8 cellular contexts compared by ENCODE assay signal in genomic region chr3:152301745-152302181, GRCh38. TPM values are rescaled to one million over a fixed set of nuclear protein-coding genes. Genes with fewer than 3 reads are reported as not detected.
DNase-seq lines count a peak whose midpoint lies in the region; ATAC-seq, FAIRE-seq and TF ChIP-seq lines count a peak whose summit lies in the region.

No MANE protein-coding gene starts in this region.

- peak overlapping the region; percentile 79 for H3K4me2 ChIP-seq in Karpas-422 (ENCODE audit: low read depth, low read length, poor library complexity, severe bottlenecking)

- H3K4me3 Mint-ChIP-seq in CD8-positive, alpha-beta T cell = peak overlapping the region; percentile 38

- WGBS in body of pancreas, 2 donors = 13 to 25% methylated on average over 3 of the region's 3 CpGs
- 44% methylated on average over 3 of the region's 3 CpGs for WGBS in prostate gland

- peaks cover 94% of the 10 kb centered on the region for H3K4me1 ChIP-seq in CD8-positive, alpha-beta T cell (ENCODE audit: insufficient read depth, low read length)
- H3K4me1 ChIP-seq in Karpas-422 (ENCODE audit: low read length) (peaks cover 96% of the 10 kb centered on the region), body of pancreas (peaks cover 88% of the 10 kb centered on the region), prostate gland (replicated peaks) (no peaks in the 10 kb centered on the region), mucosa of descending colon (ENCODE audit: low read depth) (peaks cover 79% of the 10 kb centered on the region)

- TF ChIP-seq CTCF in CD8-positive, alpha-beta T cell (IDR thresholded peaks at IDR 0.05) = no peak
- TF ChIP-seq CTCF in body of pancreas (IDR thresholded peaks at IDR 0.05) (no peak), prostate gland (IDR thresholded peaks at IDR 0.05) (no peak), mucosa of descending colon (IDR thresholded peaks at IDR 0.05) (no peak)

- intact Hi-C loops in CD8-positive, alpha-beta T cell (cut with DNase I, micrococcal nuclease) = loop anchor here in 1 of 2 experiments (1.0 to 5.0 kb wide), 2 partner anchors 16 to 41 kb away; no protein-coding TSS in a partner anchor
- intact Hi-C loops in body of pancreas (cut with DNase I) = no loop called here
- intact Hi-C loops in prostate gland (cut with DNase I) = loop anchor here (10.0 kb wide), 1 partner anchor 83 kb away; no protein-coding TSS in a partner anchor
- intact Hi-C loops in mucosa of descending colon (cut with DNase I, micrococcal nuclease) = no loop called here

- no peak overlapping the region for H2AFZ ChIP-seq in Karpas-422 (ENCODE audit: low read length)

- peaks cover 82% of the 10 kb centered on the region for H3K4me1 Mint-ChIP-seq in CD8-positive, alpha-beta T cell (ENCODE audit: low read depth)

- FAIRE-seq in frontal cortex (lab: Jason Lieb, UNC) = no peak

- peaks cover 100% of the 10 kb centered on the region for H3K79me2 ChIP-seq in Karpas-422 (ENCODE audit: low read length)

- POLR2A ChIA-PET in CD8-positive, alpha-beta T cell (lab: Charles Lee) = interaction anchor here (0.6 to 1.6 kb wide), 5 partner anchors 10 to 58 kb away, joined by 3 to 5 read pairs (median 3); no protein-coding TSS in a partner anchor

- no peak overlapping the region for H3K4me3 ChIP-seq in CD8-positive, alpha-beta T cell (ENCODE audit: low read depth, low read length)
- peak overlapping the region; percentile 66 for H3K4me3 ChIP-seq in Karpas-422 (ENCODE audit: low read length)
- H3K4me3 ChIP-seq in body of pancreas = no peak overlapping the region
- no peak overlapping the region for H3K4me3 ChIP-seq in prostate gland
- H3K4me3 ChIP-seq in mucosa of descending colon = no peak overlapping the region

- H3K36me3 ChIP-seq in CD8-positive, alpha-beta T cell (ENCODE audit: insufficient read depth, low read length) = peaks cover 11% of the 10 kb centered on the region
- H3K36me3 ChIP-seq in Karpas-422 (ENCODE audit: insufficient read depth, low read length) (peaks cover 21% of the 10 kb centered on the region; the same call in 1 of the 2 replicates), body of pancreas (replicated peaks in 1 of 2; ENCODE audit: insufficient read depth in 1 of 2, low read depth in 2 of 2) (no peaks in the 10 kb centered on the region), prostate gland (no peaks in the 10 kb centered on the region), mucosa of descending colon (ENCODE audit: low read depth) (no peaks in the 10 kb centered on the region)

- peak overlapping the region; percentile 65 for H3K9ac ChIP-seq in Karpas-422 (ENCODE audit: low read length)

- H3K9me3 Mint-ChIP-seq in CD8-positive, alpha-beta T cell = no peaks in the 10 kb centered on the region

- no peaks in the 10 kb centered on the region for H4K20me1 ChIP-seq in Karpas-422 (ENCODE audit: insufficient read depth, low read depth, low read length)

- H3K27ac ChIP-seq in CD8-positive, alpha-beta T cell (ENCODE audit: low read depth, low read length) = peak overlapping the region; percentile 5
- H3K27ac ChIP-seq in Karpas-422 (ENCODE audit: low read length) = peak overlapping the region; percentile 84
- H3K27ac ChIP-seq in body of pancreas = peak overlapping the region in 3 of 4 donors; percentile 41 to 90 (median 60)
- H3K27ac ChIP-seq in prostate gland = peak overlapping the region; percentile 31 to 32

- H3K9me2 ChIP-seq in Karpas-422 (replicated peaks; ENCODE audit: insufficient read depth, low read length) = no peaks in the 10 kb centered on the region

- no peak for DNase-seq in CD8-positive, alpha-beta T cell
- no peak for DNase-seq in Karpas-422
- DNase-seq in body of pancreas = no peak
- DNase-seq in prostate gland (ENCODE audit: low spot score) = no peak
- DNase-seq in frontal cortex (ENCODE audit: low spot score in 2 of 2) = no peak
- DNase-seq in mucosa of descending colon = no peak
- no peak for DNase-seq in AG20443 (ENCODE audit: low spot score)
- no peak for DNase-seq in dedifferentiated amniotic fluid mesenchymal stem cell (ENCODE audit: extremely low spot score)

- H3K9me3 ChIP-seq in CD8-positive, alpha-beta T cell (ENCODE audit: low read length) = no peaks in the 10 kb centered on the region
- H3K9me3 ChIP-seq in Karpas-422 (ENCODE audit: low read length) (no peaks in the 10 kb centered on the region), body of pancreas (no peaks in the 10 kb centered on the region), prostate gland (no peaks in the 10 kb centered on the region), mucosa of descending colon (no peaks in the 10 kb centered on the region)

- H3K36me3 Mint-ChIP-seq in CD8-positive, alpha-beta T cell = peaks cover 61% of the 10 kb centered on the region

- no peaks in the 10 kb centered on the region for H3K27me3 Mint-ChIP-seq in CD8-positive, alpha-beta T cell (ENCODE audit: low read depth)

- H3K27ac Mint-ChIP-seq in CD8-positive, alpha-beta T cell = peak overlapping the region; percentile 78

- ATAC-seq in CD8-positive, alpha-beta T cell = no peak
- no peak for ATAC-seq in body of pancreas
- ATAC-seq in mucosa of descending colon = no peak

- no peaks in the 10 kb centered on the region for H3K27me3 ChIP-seq in CD8-positive, alpha-beta T cell (ENCODE audit: insufficient read depth, low read length)
- H3K27me3 ChIP-seq in Karpas-422 (ENCODE audit: low read length) = no peaks in the 10 kb centered on the region
- H3K27me3 ChIP-seq in body of pancreas = no peaks in the 10 kb centered on the region
- no peaks in the 10 kb centered on the region for H3K27me3 ChIP-seq in prostate gland (replicated peaks; ENCODE audit: insufficient read depth)

- CTCF ChIA-PET in CD8-positive, alpha-beta T cell (lab: Charles Lee) = no interaction called here

- TF ChIP-seq POLR2A in body of pancreas (IDR thresholded peaks at IDR 0.05) = no peak
- TF ChIP-seq POLR2A in prostate gland (IDR thresholded peaks at IDR 0.05) = no peak

RNA-seq across cellular contexts. Expression of gene MBNL1, which starts 33.0 kb away (rescaled TPM):
- 100 to 1,000 TPM; 515 to 529 TPM for total RNA-seq in CD8-positive, alpha-beta T cell
- 172 and 265 TPM in 2 replicates for total RNA-seq in Karpas-422 (2014; rRNA removed; shearing (Covaris generic); ENCODE audit: low replicate concordance)
- total RNA-seq in body of pancreas = 10 to 100 TPM; 77.3 to 82.4 TPM
- total RNA-seq in prostate gland = 100 to 1,000 TPM; 131 to 226 TPM
- total RNA-seq in frontal cortex = 44.0 TPM
- 100 to 1,000 TPM; 184 to 381 (median 215) TPM for total RNA-seq in mucosa of descending colon

Comparison
In these comparisons a context has a peak if more than half of its experiments do, and no peak if none do; other contexts are left out.
1. H3K27ac ChIP-seq: peak in every context shown above with its lines; median percentile 84 in Karpas-422; 60 in body of pancreas; 32 in prostate gland; 5 in CD8-positive, alpha-beta T cell.